ENCODE assay signal across 1 cellular context in the genomic region with DNA sequence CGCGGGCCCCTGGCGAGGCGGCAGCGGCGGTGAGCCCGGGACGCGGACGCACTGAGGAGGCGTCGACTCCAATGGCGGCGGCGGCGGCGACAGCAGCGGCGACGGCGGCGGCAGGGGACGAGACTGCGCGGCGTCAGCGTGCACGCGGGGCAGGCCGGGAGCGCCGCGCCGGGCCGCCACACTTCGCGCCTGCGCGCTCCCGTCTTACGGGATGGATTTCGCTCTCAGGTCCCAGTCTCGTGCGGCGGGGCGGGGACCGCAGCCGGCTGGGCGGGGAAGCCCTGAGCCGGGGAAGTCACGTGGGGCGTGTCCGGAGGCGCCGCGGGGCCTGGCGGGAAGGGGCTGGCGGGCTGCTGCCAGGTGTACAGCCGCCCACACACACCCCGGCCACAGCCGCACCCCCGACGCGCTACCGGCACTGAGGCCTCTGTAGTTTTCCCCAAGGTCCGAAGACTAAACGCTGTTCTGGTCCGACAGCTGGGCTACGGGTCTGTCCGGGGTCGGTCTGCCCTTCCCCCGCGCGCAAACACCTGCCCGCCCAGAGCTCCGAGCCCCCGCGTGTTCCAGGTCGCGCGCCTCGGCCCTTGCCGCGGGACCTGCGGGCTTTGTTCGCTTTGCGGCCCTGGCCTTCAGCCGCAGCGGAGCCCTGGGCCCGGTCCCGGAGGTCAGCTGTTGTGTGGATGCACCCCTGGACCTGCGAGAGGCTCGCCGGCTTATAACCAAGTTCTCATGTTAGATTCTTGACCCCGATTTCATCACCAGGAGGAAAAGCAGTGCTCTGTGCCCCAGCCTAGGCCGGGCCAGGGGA.
A peak's percentile ranks its signal among the peaks of the same experiment; 100 is the strongest.
TF ChIP-seq lines count a peak whose summit lies in the region.

A gene (minus strand): TSS at position 91 of the 808 bp plus-strand sequence. CDS start 239 bp downstream, outside the sequence.

TF ChIP-seq in K562, 482 proteins besides CTCF, POLR2A, EP300 and RAD21 (continued from another document and continues in another):
- TF ChIP-seq, protein P1, sequence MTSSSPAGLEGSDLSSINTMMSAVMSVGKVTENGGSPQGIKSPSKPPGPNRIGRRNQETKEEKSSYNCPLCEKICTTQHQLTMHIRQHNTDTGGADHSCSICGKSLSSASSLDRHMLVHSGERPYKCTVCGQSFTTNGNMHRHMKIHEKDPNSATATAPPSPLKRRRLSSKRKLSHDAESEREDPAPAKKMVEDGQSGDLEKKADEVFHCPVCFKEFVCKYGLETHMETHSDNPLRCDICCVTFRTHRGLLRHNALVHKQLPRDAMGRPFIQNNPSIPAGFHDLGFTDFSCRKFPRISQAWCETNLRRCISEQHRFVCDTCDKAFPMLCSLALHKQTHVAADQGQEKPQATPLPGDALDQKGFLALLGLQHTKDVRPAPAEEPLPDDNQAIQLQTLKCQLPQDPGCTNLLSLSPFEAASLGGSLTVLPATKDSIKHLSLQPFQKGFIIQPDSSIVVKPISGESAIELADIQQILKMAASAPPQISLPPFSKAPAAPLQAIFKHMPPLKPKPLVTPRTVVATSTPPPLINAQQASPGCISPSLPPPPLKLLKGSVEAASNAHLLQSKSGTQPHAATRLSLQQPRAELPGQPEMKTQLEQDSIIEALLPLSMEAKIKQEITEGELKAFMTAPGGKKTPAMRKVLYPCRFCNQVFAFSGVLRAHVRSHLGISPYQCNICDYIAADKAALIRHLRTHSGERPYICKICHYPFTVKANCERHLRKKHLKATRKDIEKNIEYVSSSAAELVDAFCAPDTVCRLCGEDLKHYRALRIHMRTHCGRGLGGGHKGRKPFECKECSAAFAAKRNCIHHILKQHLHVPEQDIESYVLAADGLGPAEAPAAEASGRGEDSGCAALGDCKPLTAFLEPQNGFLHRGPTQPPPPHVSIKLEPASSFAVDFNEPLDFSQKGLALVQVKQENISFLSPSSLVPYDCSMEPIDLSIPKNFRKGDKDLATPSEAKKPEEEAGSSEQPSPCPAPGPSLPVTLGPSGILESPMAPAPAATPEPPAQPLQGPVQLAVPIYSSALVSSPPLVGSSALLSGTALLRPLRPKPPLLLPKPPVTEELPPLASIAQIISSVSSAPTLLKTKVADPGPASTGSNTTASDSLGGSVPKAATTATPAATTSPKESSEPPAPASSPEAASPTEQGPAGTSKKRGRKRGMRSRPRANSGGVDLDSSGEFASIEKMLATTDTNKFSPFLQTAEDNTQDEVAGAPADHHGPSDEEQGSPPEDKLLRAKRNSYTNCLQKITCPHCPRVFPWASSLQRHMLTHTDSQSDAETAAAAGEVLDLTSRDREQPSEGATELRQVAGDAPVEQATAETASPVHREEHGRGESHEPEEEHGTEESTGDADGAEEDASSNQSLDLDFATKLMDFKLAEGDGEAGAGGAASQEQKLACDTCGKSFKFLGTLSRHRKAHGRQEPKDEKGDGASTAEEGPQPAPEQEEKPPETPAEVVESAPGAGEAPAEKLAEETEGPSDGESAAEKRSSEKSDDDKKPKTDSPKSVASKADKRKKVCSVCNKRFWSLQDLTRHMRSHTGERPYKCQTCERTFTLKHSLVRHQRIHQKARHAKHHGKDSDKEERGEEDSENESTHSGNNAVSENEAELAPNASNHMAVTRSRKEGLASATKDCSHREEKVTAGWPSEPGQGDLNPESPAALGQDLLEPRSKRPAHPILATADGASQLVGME (CRISPR knock-in tag; IDR thresholded peaks at IDR 0.05): peak; percentile 90; the same call in 1 of the 2 replicates
- TF ChIP-seq ZNF23 (CRISPR knock-in tag; IDR thresholded peaks at IDR 0.05) (no peak), CTBP1 (IDR thresholded peaks at IDR 0.05; ENCODE audit: borderline replicate concordance) (peak; percentile 82), ZSCAN32 (CRISPR knock-in tag; IDR thresholded peaks at IDR 0.05) (no peak), ARNT (IDR thresholded peaks at IDR 0.05) (no peak), SREBF2 (CRISPR knock-in tag; IDR thresholded peaks at IDR 0.05) (no peak), U2AF1 (optimal IDR thresholded peaks at IDR 0.05; ENCODE audit: low read depth, low read length) (no peak), SRSF7 (optimal IDR thresholded peaks at IDR 0.05; ENCODE audit: low read depth, low read length) (no peak), KHSRP (IDR thresholded peaks at IDR 0.05) (no peak), EWSR1 (IDR thresholded peaks at IDR 0.05; ENCODE audit: borderline replicate concordance, low read depth, partially characterized antibody) (no peak), MXI1 (IDR thresholded peaks at IDR 0.05; ENCODE audit: low read depth, low read length) (peak; percentile 98), ARID1B (IDR thresholded peaks at IDR 0.05) (peak; percentile 33; the same call in 1 of the 2 replicates), HMG20A (CRISPR knock-in tag; conservative IDR thresholded peaks at IDR 0.05) (no peak), ZNF436 (CRISPR knock-in tag; IDR thresholded peaks at IDR 0.05) (no peak), POLR3A (IDR thresholded peaks at IDR 0.05; ENCODE audit: borderline replicate concordance, extremely low read depth, insufficient read depth, insufficient read length) (no peak), BRD4 (IDR thresholded peaks at IDR 0.05) (no peak), HDAC1 (IDR thresholded peaks at IDR 0.05) (peak in 1 of 2 experiments; percentile 65; a peak in 2 of 4 replicates), HCFC1 (IDR thresholded peaks at IDR 0.05; ENCODE audit: low read depth, low read length) (peak; percentile 74), E2F3 (CRISPR knock-in tag; IDR thresholded peaks at IDR 0.05) (peak; percentile 93), SIN3A (IDR thresholded peaks at IDR 0.05; ENCODE audit: borderline replicate concordance in 2 of 2, control insufficient read depth in 1 of 2, low read depth in 2 of 2, low read length in 2 of 2) (peak; percentile 31 to 74; a peak in 1 of 4 replicates), MAZ (CRISPR knock-in tag; conservative IDR thresholded peaks at IDR 0.05 in 1 of 2, IDR thresholded peaks at IDR 0.05 in 1 of 2) (peak; percentile 51 to 76; a peak in 3 of 4 replicates), TRIM28 (IDR thresholded peaks at IDR 0.05) (no peak), MYNN (IDR thresholded peaks at IDR 0.05) (no peak), MYNN (CRISPR knock-in tag; IDR thresholded peaks at IDR 0.05) (no peak), SMAD1 (IDR thresholded peaks at IDR 0.05; ENCODE audit: low read depth, low read length, partially characterized antibody) (no peak), TGIF2 (CRISPR knock-in tag; IDR thresholded peaks at IDR 0.05) (no peak)
- TF ChIP-seq, protein P2, sequence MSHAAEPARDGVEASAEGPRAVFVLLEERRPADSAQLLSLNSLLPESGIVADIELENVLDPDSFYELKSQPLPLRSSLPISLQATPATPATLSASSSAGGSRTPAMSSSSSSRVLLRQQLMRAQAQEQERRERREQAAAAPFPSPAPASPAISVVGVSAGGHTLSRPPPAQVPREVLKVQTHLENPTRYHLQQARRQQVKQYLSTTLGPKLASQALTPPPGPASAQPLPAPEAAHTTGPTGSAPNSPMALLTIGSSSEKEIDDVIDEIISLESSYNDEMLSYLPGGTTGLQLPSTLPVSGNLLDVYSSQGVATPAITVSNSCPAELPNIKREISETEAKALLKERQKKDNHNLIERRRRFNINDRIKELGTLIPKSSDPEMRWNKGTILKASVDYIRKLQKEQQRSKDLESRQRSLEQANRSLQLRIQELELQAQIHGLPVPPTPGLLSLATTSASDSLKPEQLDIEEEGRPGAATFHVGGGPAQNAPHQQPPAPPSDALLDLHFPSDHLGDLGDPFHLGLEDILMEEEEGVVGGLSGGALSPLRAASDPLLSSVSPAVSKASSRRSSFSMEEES (CRISPR knock-in tag; IDR thresholded peaks at IDR 0.05): peak; percentile 98
- TF ChIP-seq, protein P3, sequence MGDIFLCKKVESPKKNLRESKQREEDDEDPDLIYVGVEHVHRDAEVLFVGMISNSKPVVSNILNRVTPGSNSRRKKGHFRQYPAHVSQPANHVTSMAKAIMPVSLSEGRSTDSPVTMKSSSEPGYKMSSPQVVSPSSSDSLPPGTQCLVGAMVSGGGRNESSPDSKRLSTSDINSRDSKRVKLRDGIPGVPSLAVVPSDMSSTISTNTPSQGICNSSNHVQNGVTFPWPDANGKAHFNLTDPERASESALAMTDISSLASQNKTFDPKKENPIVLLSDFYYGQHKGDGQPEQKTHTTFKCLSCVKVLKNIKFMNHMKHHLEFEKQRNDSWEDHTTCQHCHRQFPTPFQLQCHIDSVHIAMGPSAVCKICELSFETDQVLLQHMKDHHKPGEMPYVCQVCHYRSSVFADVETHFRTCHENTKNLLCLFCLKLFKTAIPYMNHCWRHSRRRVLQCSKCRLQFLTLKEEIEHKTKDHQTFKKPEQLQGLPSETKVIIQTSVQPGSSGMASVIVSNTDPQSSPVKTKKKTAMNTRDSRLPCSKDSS (IDR thresholded peaks at IDR 0.05; ENCODE audit: low read depth, partially characterized antibody): no peak
- TF ChIP-seq, protein P4, sequence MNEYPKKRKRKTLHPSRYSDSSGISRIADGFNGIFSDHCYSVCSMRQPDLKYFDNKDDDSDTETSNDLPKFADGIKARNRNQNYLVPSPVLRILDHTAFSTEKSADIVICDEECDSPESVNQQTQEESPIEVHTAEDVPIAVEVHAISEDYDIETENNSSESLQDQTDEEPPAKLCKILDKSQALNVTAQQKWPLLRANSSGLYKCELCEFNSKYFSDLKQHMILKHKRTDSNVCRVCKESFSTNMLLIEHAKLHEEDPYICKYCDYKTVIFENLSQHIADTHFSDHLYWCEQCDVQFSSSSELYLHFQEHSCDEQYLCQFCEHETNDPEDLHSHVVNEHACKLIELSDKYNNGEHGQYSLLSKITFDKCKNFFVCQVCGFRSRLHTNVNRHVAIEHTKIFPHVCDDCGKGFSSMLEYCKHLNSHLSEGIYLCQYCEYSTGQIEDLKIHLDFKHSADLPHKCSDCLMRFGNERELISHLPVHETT (CRISPR knock-in tag; conservative IDR thresholded peaks at IDR 0.05 in 1 of 2, IDR thresholded peaks at IDR 0.05 in 1 of 2): peak in 1 of 2 experiments; percentile 78; a peak in 2 of 4 replicates
- TF ChIP-seq, protein P5, sequence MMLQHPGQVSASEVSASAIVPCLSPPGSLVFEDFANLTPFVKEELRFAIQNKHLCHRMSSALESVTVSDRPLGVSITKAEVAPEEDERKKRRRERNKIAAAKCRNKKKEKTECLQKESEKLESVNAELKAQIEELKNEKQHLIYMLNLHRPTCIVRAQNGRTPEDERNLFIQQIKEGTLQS (IDR thresholded peaks at IDR 0.05): peak; percentile 52; the same call in 1 of the 2 replicates
- TF ChIP-seq, protein P5 (CRISPR knock-in tag; conservative IDR thresholded peaks at IDR 0.05): no peak
- TF ChIP-seq, protein P6, sequence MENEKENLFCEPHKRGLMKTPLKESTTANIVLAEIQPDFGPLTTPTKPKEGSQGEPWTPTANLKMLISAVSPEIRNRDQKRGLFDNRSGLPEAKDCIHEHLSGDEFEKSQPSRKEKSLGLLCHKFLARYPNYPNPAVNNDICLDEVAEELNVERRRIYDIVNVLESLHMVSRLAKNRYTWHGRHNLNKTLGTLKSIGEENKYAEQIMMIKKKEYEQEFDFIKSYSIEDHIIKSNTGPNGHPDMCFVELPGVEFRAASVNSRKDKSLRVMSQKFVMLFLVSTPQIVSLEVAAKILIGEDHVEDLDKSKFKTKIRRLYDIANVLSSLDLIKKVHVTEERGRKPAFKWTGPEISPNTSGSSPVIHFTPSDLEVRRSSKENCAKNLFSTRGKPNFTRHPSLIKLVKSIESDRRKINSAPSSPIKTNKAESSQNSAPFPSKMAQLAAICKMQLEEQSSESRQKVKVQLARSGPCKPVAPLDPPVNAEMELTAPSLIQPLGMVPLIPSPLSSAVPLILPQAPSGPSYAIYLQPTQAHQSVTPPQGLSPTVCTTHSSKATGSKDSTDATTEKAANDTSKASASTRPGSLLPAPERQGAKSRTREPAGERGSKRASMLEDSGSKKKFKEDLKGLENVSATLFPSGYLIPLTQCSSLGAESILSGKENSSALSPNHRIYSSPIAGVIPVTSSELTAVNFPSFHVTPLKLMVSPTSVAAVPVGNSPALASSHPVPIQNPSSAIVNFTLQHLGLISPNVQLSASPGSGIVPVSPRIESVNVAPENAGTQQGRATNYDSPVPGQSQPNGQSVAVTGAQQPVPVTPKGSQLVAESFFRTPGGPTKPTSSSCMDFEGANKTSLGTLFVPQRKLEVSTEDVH (IDR thresholded peaks at IDR 0.05; ENCODE audit: low read depth, partially characterized antibody): peak; percentile 57
- TF ChIP-seq, protein P7, sequence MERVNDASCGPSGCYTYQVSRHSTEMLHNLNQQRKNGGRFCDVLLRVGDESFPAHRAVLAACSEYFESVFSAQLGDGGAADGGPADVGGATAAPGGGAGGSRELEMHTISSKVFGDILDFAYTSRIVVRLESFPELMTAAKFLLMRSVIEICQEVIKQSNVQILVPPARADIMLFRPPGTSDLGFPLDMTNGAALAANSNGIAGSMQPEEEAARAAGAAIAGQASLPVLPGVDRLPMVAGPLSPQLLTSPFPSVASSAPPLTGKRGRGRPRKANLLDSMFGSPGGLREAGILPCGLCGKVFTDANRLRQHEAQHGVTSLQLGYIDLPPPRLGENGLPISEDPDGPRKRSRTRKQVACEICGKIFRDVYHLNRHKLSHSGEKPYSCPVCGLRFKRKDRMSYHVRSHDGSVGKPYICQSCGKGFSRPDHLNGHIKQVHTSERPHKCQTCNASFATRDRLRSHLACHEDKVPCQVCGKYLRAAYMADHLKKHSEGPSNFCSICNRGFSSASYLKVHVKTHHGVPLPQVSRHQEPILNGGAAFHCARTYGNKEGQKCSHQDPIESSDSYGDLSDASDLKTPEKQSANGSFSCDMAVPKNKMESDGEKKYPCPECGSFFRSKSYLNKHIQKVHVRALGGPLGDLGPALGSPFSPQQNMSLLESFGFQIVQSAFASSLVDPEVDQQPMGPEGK (CRISPR knock-in tag; IDR thresholded peaks at IDR 0.05; ENCODE audit: borderline replicate concordance): no peak
- TF ChIP-seq, protein P8, sequence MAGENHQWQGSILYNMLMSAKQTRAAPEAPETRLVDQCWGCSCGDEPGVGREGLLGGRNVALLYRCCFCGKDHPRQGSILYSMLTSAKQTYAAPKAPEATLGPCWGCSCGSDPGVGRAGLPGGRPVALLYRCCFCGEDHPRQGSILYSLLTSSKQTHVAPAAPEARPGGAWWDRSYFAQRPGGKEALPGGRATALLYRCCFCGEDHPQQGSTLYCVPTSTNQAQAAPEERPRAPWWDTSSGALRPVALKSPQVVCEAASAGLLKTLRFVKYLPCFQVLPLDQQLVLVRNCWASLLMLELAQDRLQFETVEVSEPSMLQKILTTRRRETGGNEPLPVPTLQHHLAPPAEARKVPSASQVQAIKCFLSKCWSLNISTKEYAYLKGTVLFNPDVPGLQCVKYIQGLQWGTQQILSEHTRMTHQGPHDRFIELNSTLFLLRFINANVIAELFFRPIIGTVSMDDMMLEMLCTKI (IDR thresholded peaks at IDR 0.05; ENCODE audit: partially characterized antibody): no peak
- TF ChIP-seq, protein P9, sequence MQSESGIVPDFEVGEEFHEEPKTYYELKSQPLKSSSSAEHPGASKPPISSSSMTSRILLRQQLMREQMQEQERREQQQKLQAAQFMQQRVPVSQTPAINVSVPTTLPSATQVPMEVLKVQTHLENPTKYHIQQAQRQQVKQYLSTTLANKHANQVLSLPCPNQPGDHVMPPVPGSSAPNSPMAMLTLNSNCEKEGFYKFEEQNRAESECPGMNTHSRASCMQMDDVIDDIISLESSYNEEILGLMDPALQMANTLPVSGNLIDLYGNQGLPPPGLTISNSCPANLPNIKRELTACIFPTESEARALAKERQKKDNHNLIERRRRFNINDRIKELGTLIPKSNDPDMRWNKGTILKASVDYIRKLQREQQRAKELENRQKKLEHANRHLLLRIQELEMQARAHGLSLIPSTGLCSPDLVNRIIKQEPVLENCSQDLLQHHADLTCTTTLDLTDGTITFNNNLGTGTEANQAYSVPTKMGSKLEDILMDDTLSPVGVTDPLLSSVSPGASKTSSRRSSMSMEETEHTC (IDR thresholded peaks at IDR 0.05): peak; percentile 77
